Comparison of ENCODE assay signal across 1 cellular context in genomic region chr5:52334367-52334766, GRCh38.
A peak's percentile ranks its signal among the peaks of the same experiment; 100 is the strongest.
TF ChIP-seq lines count a peak whose summit lies in the region.

No MANE protein-coding gene starts in this region.

TF ChIP-seq in SK-N-SH treated with all-trans-retinoic acid at 6 μM for 48 hours, 23 proteins besides CTCF, POLR2A, EP300 and RAD21 (continued from another document):
- TF ChIP-seq ZNF565 (CRISPR knock-in tag; conservative IDR thresholded peaks at IDR 0.05; ENCODE audit: low read depth): no peak
- no peak for TF ChIP-seq BACH2 (CRISPR knock-in tag; IDR thresholded peaks at IDR 0.05; ENCODE audit: borderline replicate concordance)
- TF ChIP-seq POU6F1 (CRISPR knock-in tag; IDR thresholded peaks at IDR 0.05; ENCODE audit: borderline replicate concordance, low read depth): no peak
- TF ChIP-seq ZFP3 (CRISPR knock-in tag; IDR thresholded peaks at IDR 0.05): 0 out of 2 replicates have a peak, but pooled peaks have one; percentile 14
- TF ChIP-seq RARB (CRISPR knock-in tag; IDR thresholded peaks at IDR 0.05): no peak
- TF ChIP-seq OSR1 (CRISPR knock-in tag; IDR thresholded peaks at IDR 0.05): no peak
- TF ChIP-seq ARNTL (CRISPR knock-in tag; IDR thresholded peaks at IDR 0.05; ENCODE audit: borderline replicate concordance, low read depth): no peak
- TF ChIP-seq ESRRG (CRISPR knock-in tag; IDR thresholded peaks at IDR 0.05): no peak
